8 cellular contexts compared by ENCODE assay signal in the genomic region with DNA sequence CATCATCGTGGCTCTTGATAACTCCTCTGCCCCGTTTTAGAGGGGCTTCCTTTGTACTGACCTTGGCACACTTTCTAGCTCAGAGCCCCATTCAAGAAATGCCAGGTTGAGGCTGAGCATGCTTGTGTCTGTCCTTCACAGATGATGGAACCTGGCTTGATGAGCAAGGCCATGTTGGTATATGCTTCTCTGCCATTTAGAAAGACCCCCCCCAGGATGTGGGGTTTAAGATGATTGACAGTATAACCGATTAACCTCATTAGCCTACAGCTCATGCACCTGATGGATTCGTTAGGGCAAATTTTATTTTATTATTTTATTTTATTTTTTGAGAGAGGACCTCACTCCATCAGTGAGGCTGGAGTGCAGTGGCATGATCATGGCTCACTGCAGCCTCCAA. TPM values are rescaled to one million over a fixed set of nuclear protein-coding genes. Genes with fewer than 3 reads are reported as not detected.
A peak's percentile ranks its signal among the peaks of the same experiment; 100 is the strongest.
DNase-seq lines count a peak whose midpoint lies in the region; ATAC-seq and TF ChIP-seq lines count a peak whose summit lies in the region.

No MANE protein-coding gene starts in this region.

- CTCF ChIA-PET in activated CD8-positive, alpha-beta T cell treated with anti-CD3 and anti-CD28 coated beads for 36 hours (lab: Charles Lee) = interaction anchor here (0.6 to 3.4 kb wide), 10 partner anchors 14 to 113 kb away, joined by 3 to 17 read pairs (median 4); partner anchors contain the start of gene FLVCR2

- DNase-seq in activated CD8-positive, alpha-beta T cell treated with anti-CD3 and anti-CD28 coated beads for 36 hours = no peak
- no peak for DNase-seq in memory B cell (ENCODE audit: low spot score in 2 of 2)
- DNase-seq in HFFc6 = no peak
- no peak for DNase-seq in DMS53 (lab: John Stamatoyannopoulos, UW)
- no peak for DNase-seq in NCI-H1092 (lab: John Stamatoyannopoulos, UW)

- no peaks in the 10 kb centered on the region for H3K27me3 ChIP-seq in BLaER1

- H3K9ac ChIP-seq in BLaER1 = no peak overlapping the region

- peak overlapping the region; percentile 54 for H3K4me3 Mint-ChIP-seq in activated CD8-positive, alpha-beta T cell treated with anti-CD3 and anti-CD28 coated beads for 36 hours
- peak overlapping the region; percentile 78 for H3K4me3 Mint-ChIP-seq in memory B cell
- H3K4me3 Mint-ChIP-seq in HFFc6 = no peak overlapping the region

- no peak for TF ChIP-seq CTCF in activated CD8-positive, alpha-beta T cell treated with anti-CD3 and anti-CD28 coated beads for 36 hours (IDR thresholded peaks at IDR 0.05)
- TF ChIP-seq CTCF in HFFc6 (IDR thresholded peaks at IDR 0.05) = no peak

- no peaks in the 10 kb centered on the region for H3K9me3 Mint-ChIP-seq in activated CD8-positive, alpha-beta T cell treated with anti-CD3 and anti-CD28 coated beads for 36 hours
- no peaks in the 10 kb centered on the region for H3K9me3 Mint-ChIP-seq in memory B cell
- no peaks in the 10 kb centered on the region for H3K9me3 Mint-ChIP-seq in HFFc6

- H3K4me3 ChIP-seq in BLaER1 = no peak overlapping the region

- no peak overlapping the region for H3K27ac ChIP-seq in BLaER1

- peaks cover 59% of the 10 kb centered on the region for H3K4me1 Mint-ChIP-seq in activated CD8-positive, alpha-beta T cell treated with anti-CD3 and anti-CD28 coated beads for 36 hours (ENCODE audit: low read depth)
- peaks cover 38% of the 10 kb centered on the region for H3K4me1 Mint-ChIP-seq in memory B cell
- H3K4me1 Mint-ChIP-seq in HFFc6 (ENCODE audit: low read depth) = peaks cover 4% of the 10 kb centered on the region; the same call in 1 of the 2 replicates

- H3K36me3 ChIP-seq in BLaER1 = peaks cover 6% of the 10 kb centered on the region; the same call in 1 of the 2 replicates

- peak overlapping the region; percentile 67 for H3K4me2 ChIP-seq in BLaER1

- intact Hi-C loops in activated CD8-positive, alpha-beta T cell treated with anti-CD3 and anti-CD28 coated beads for 36 hours (cut with micrococcal nuclease) = loop anchor here (2.0 kb wide), 1 partner anchor 20 kb away; the partner anchor contains the start of gene BATF

- peak overlapping the region; percentile 96 for H3K27ac Mint-ChIP-seq in activated CD8-positive, alpha-beta T cell treated with anti-CD3 and anti-CD28 coated beads for 36 hours
- H3K27ac Mint-ChIP-seq in memory B cell (peak overlapping the region; percentile 91), HFFc6 (no peak overlapping the region)

- POLR2A ChIA-PET in activated CD8-positive, alpha-beta T cell treated with anti-CD3 and anti-CD28 coated beads for 36 hours (lab: Charles Lee) = interaction anchor here (0.6 to 8.9 kb wide), 11 partner anchors 9 to 226 kb away, joined by 3 to 117 read pairs (median 4); partner anchors contain the start of gene BATF

- H3K36me3 Mint-ChIP-seq in activated CD8-positive, alpha-beta T cell treated with anti-CD3 and anti-CD28 coated beads for 36 hours (ENCODE audit: low read depth) = peaks cover 51% of the 10 kb centered on the region
- H3K36me3 Mint-ChIP-seq in memory B cell (peaks cover 11% of the 10 kb centered on the region), HFFc6 (ENCODE audit: low read depth) (no peaks in the 10 kb centered on the region)

- no peaks in the 10 kb centered on the region for H3K27me3 Mint-ChIP-seq in activated CD8-positive, alpha-beta T cell treated with anti-CD3 and anti-CD28 coated beads for 36 hours
- H3K27me3 Mint-ChIP-seq in memory B cell (no peaks in the 10 kb centered on the region), HFFc6 (ENCODE audit: insufficient read depth) (peaks cover 27% of the 10 kb centered on the region)

- H3K9me3 ChIP-seq in BLaER1 = no peaks in the 10 kb centered on the region

- H3K4me1 ChIP-seq in BLaER1 = peaks cover 31% of the 10 kb centered on the region

- H4K20me1 ChIP-seq in BLaER1 = no peaks in the 10 kb centered on the region

- ATAC-seq in GM19452 (IDR thresholded peaks at IDR 0.05; ENCODE audit: unreplicated experiment) (peak; percentile 7), memory B cell (ENCODE audit: low read depth) (no peak), GM19397 (IDR thresholded peaks at IDR 0.05; ENCODE audit: unreplicated experiment) (no peak)
- no peak for ATAC-seq in activated CD8-positive, alpha-beta T cell treated with anti-CD3 and anti-CD28 coated beads for 36 hours

RNA-seq across cellular contexts. Expression of gene BATF, which starts 21.0 kb away (rescaled TPM):
- total RNA-seq in activated CD8-positive, alpha-beta T cell treated with anti-CD3 and anti-CD28 coated beads for 36 hours = 10 to 100 TPM; 46.4 to 47.0 TPM
- not detected for total RNA-seq in HFFc6 (2021; fragmentation: NEBNext Ultra II Directional; extraction: Animal tissue kit (Norgen Biotek cat#: 25700))

RNA-seq across cellular contexts. Expression of gene FLVCR2, which starts 35.2 kb away (rescaled TPM):
- 1 to 10 TPM in 1 of 2 experiments, under 1 TPM in 1; 0.50 to 4.4 TPM for total RNA-seq in activated CD8-positive, alpha-beta T cell treated with anti-CD3 and anti-CD28 coated beads for 36 hours
- total RNA-seq in HFFc6 (2021; fragmentation: NEBNext Ultra II Directional; extraction: Animal tissue kit (Norgen Biotek cat#: 25700)) = 1 to 10 TPM in 4 of 6 experiments, under 1 TPM in 2; 0.27 to 3.1 (median 1.8) TPM

Comparison
In these comparisons a context has a peak if more than half of its experiments do, and no peak if none do; other contexts are left out.
1. RNA of gene BATF, which starts 21.0 kb away (total RNA-seq): 46.4 to 47.0 TPM in activated CD8-positive, alpha-beta T cell treated with anti-CD3 and anti-CD28 coated beads for 36 hours; not detected in HFFc6; every median in the first group is over 10 times any median in the second.